ENCODE assay signal across 23 cellular contexts in genomic region chr15:61318276-61318675, GRCh38.
A peak's percentile ranks its signal among the peaks of the same experiment; 100 is the strongest.
DNase-seq lines count a peak whose midpoint lies in the region; ATAC-seq and TF ChIP-seq lines count a peak whose summit lies in the region.
"Had no signal": no experiment of that assay in that cellular context is flagged by ENCODE, and none has a peak within 500 bp of the region (broad histone marks: within the 10 kb centered on the region; RNA-seq: fewer than 3 reads in every experiment).

No MANE protein-coding gene starts in this region.

- H3K4me3 ChIP-seq in mucosa of descending colon (no peak overlapping the region), psoas muscle (no peak overlapping the region)
- H3K4me3 ChIP-seq: SJSA1 had no signal

- TF ChIP-seq CTCF in mucosa of descending colon (IDR thresholded peaks at IDR 0.05) (no peak), psoas muscle (IDR thresholded peaks at IDR 0.05) (no peak)

- intact Hi-C loops in mucosa of descending colon (cut with DNase I, micrococcal nuclease) = no loop called here
- intact Hi-C loops in psoas muscle (cut with DNase I) = no loop called here

- peaks cover 0 to 10% (median 2%) of the 10 kb centered on the region in 3 donors for H3K27me3 ChIP-seq in psoas muscle (ENCODE audit: insufficient read depth in 3 of 3, low read length in 2 of 3)
- H3K27me3 ChIP-seq: foreskin keratinocyte, SJSA1 had no signal

- H3K4me1 ChIP-seq in mucosa of descending colon (ENCODE audit: low read depth) = no peaks in the 10 kb centered on the region
- H3K4me1 ChIP-seq in psoas muscle = no peaks in the 10 kb centered on the region
- H3K4me1 ChIP-seq: foreskin keratinocyte, SJSA1 had no signal

- 42 to 49% (median 48%) methylated on average over 7 of the region's 7 CpGs for WGBS in psoas muscle, 3 donors

- no peak overlapping the region for H3K27ac ChIP-seq in psoas muscle
- H3K27ac ChIP-seq: epithelial cell of prostate, foreskin keratinocyte, SJSA1, VCaP had no signal

- DNase-seq in NCI-H1092 treated with DMSO at 0.1 percent for 48 hours (lab: John Stamatoyannopoulos, UW) = peak; percentile 91
- peak; percentile 25 for DNase-seq in NCI-H2029 treated with DMSO at 0.1 percent for 48 hours (lab: John Stamatoyannopoulos, UW)
- DNase-seq in SHP77 (lab: John Stamatoyannopoulos, UW) = peak; percentile 35 to 62
- DNase-seq in mucosa of descending colon = no peak
- no peak for DNase-seq in psoas muscle
- DNase-seq: activated CD4-positive, alpha-beta T cell treated with anti-CD3 and anti-CD28 coated beads, Interleukin-2, amount 50 U/mL, for 1 hour; activated CD8-positive, alpha-beta memory T cell treated with anti-CD3 and anti-CD28 coated beads, Interleukin-2, amount 50 U/mL, for 48 hours; activated naive CD8-positive, alpha-beta T cell treated with anti-CD3 and anti-CD28 coated beads, Interleukin-2, amount 10 ng/mL, durations not matched to agents 7 days and 5 days; cerebellar nuclear complex; DMS 273 treated with DMSO at 0.1 percent for 48 hours; foreskin keratinocyte; GDM1; HCEC 1CT; KBM-7; left ventricle myocardium superior; NCI-H2171; nephron progenitor cell; posterior cingulate gyrus had no signal

- H3K36me3 ChIP-seq in mucosa of descending colon (ENCODE audit: low read depth) = no peaks in the 10 kb centered on the region
- no peaks in the 10 kb centered on the region for H3K36me3 ChIP-seq in psoas muscle (ENCODE audit: insufficient read depth in 1 of 2, low read depth in 1 of 2)
- H3K36me3 ChIP-seq: SJSA1 had no signal

- peak; percentile 16 for ATAC-seq in mucosa of descending colon
- no peak for ATAC-seq in psoas muscle
- ATAC-seq in GM19324 (IDR thresholded peaks at IDR 0.05; ENCODE audit: low FRiP score, unreplicated experiment) = no peak
- ATAC-seq in GM21390 (IDR thresholded peaks at IDR 0.05; ENCODE audit: unreplicated experiment) = no peak
- ATAC-seq: foreskin keratinocyte, left ventricle myocardium superior had no signal

- no peaks in the 10 kb centered on the region for H3K9me3 ChIP-seq in mucosa of descending colon
- H3K9me3 ChIP-seq in psoas muscle = no peaks in the 10 kb centered on the region
- H3K9me3 ChIP-seq: SJSA1 had no signal

Comparison
In these comparisons a context has a peak if more than half of its experiments do, and no peak if none do; other contexts are left out.
1. DNase-seq: peak in NCI-H1092 treated with DMSO at 0.1 percent for 48 hours (single experiment), NCI-H2029 treated with DMSO at 0.1 percent for 48 hours (single experiment) and SHP77 (2 of 2); none in mucosa of descending colon (0 of 3) and psoas muscle (0 of 2).